10 cellular contexts compared by ENCODE assay signal in the genomic region with DNA sequence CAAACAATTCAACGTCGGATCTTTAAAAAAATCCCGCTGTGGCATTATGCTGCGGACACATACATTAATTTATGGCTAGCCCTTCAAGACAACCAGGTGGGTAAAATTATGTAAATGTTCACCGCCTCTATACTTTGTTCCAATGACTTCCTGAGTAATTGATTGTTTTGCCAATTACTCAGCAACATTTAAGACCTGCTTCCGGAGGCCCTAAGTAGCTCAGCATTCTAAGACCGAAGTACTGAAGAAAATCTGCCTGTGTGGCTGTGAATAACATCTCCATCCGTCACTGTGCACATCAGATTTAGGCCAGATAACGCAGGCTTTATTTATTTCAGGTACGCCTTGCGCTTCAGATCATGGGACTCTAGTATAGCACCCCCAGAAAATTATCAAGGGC. TPM values are rescaled to one million over a fixed set of nuclear protein-coding genes. Genes with fewer than 3 reads are reported as not detected.
A peak's percentile ranks its signal among the peaks of the same experiment; 100 is the strongest.
DNase-seq lines count a peak whose midpoint lies in the region; ATAC-seq and TF ChIP-seq lines count a peak whose summit lies in the region.
"Had no signal": no experiment of that assay in that cellular context is flagged by ENCODE, and none has a peak within 500 bp of the region (broad histone marks: within the 10 kb centered on the region; RNA-seq: fewer than 3 reads in every experiment).

No MANE protein-coding gene starts in this region.

- H3K9me3 ChIP-seq in SK-N-MC (ENCODE audit: low read depth, low read length) (no peaks in the 10 kb centered on the region), heart left ventricle (no peaks in the 10 kb centered on the region)
- H3K9me3 ChIP-seq: SJSA1 had no signal

- H3K27ac Mint-ChIP-seq in mesothelial cell of epicardium: peak overlapping the region; percentile 59

- H3K36me3 Mint-ChIP-seq in mesothelial cell of epicardium: peaks cover 24% of the 10 kb centered on the region

- intact Hi-C loops in heart left ventricle (cut with DNase I): loop anchor here in 6 of 10 donors (5.0 to 10.0 kb wide), 6 partner anchors 85 to 322 kb away; partner anchors contain the start of genes C16orf92 (in 5 of the 6), PAGR1 (in 1 of the 6) and PRRT2 (in 1 of the 6)

- H3K27me3 Mint-ChIP-seq in mesothelial cell of epicardium (ENCODE audit: low read depth): no peaks in the 10 kb centered on the region

- DNase-seq in SK-N-MC (ENCODE audit: low read depth, low spot score) (no peak), mesothelial cell of epicardium (ENCODE audit: low spot score in 2 of 2, unreplicated experiment in 2 of 2) (no peak), HUDEP-2 (lab: John Stamatoyannopoulos, UW; ENCODE audit: unreplicated experiment in 76 of 76) (no peak), NCI-H748 (lab: John Stamatoyannopoulos, UW; ENCODE audit: unreplicated experiment) (no peak), SIG-M5 (lab: John Stamatoyannopoulos, UW) (no peak), heart left ventricle (no peak)

- ATAC-seq in GM18505 (IDR thresholded peaks at IDR 0.05; ENCODE audit: unreplicated experiment) (peak; percentile 31), GM21723 (IDR thresholded peaks at IDR 0.05; ENCODE audit: unreplicated experiment) (peak; percentile 22), heart left ventricle (no peak)

- H3K9ac ChIP-seq in SK-N-MC (ENCODE audit: insufficient read length): no peak overlapping the region

- 80 to 87% (median 85%) methylated on average over 11 of the region's 11 CpGs for WGBS in heart left ventricle, 4 donors

- TF ChIP-seq CTCF in mesothelial cell of epicardium (IDR thresholded peaks at IDR 0.05; ENCODE audit: unreplicated experiment) (no peak), heart left ventricle (IDR thresholded peaks at IDR 0.05) (no peak)

- H3K27me3 ChIP-seq in heart left ventricle: no peaks in the 10 kb centered on the region
- H3K27me3 ChIP-seq: SJSA1 had no signal

- H3K27ac ChIP-seq in SK-N-MC (peak overlapping the region; percentile 11; the same call in 1 of the 2 replicates), heart left ventricle (peak overlapping the region in 1 of 12 donors; percentile 51)
- H3K27ac ChIP-seq: SJSA1 had no signal

- H3K4me1 ChIP-seq in heart left ventricle: peaks cover 0 to 7% (median 0%) of the 10 kb centered on the region in 12 donors

- peaks cover 7% of the 10 kb centered on the region for H3K9me3 Mint-ChIP-seq in mesothelial cell of epicardium

- peaks cover 22% of the 10 kb centered on the region for H3K4me1 Mint-ChIP-seq in mesothelial cell of epicardium

- no peak overlapping the region for H3K4me3 Mint-ChIP-seq in mesothelial cell of epicardium

- TF ChIP-seq POLR2A in GM18505 (IDR thresholded peaks at IDR 0.05; ENCODE audit: borderline replicate concordance, extremely low read depth, insufficient read depth, insufficient read length) (no peak), heart left ventricle (IDR thresholded peaks at IDR 0.05) (no peak)

- H3K4me3 ChIP-seq in SK-N-MC: peak overlapping the region; percentile 58
- no peak overlapping the region for H3K4me3 ChIP-seq in heart left ventricle
- H3K4me3 ChIP-seq: SJSA1 had no signal

- no peaks in the 10 kb centered on the region; the same call in 1 of the 2 replicates for H3K36me3 ChIP-seq in SK-N-MC (ENCODE audit: insufficient read depth, low read length)
- H3K36me3 ChIP-seq in heart left ventricle: no peaks in the 10 kb centered on the region
- H3K36me3 ChIP-seq: SJSA1 had no signal

RNA-seq across cellular contexts. Expression of gene QPRT, which starts 23.3 kb away (rescaled TPM):
- total RNA-seq in mesothelial cell of epicardium: 326 to 330 TPM (median 328 TPM) in 3 replicates
- 10 to 100 TPM; 14.0 to 36.5 (median 23.6) TPM for total RNA-seq in heart left ventricle
- polyA plus RNA-seq in heart left ventricle: 10 to 100 TPM in 1 of 2 donors, 1 to 10 TPM in 1; 3.6 to 19.6 TPM

RNA-seq across cellular contexts. Expression of gene SPN, which starts 39.3 kb away (rescaled TPM):
- total RNA-seq in mesothelial cell of epicardium (0.38 to 0.63 TPM (median 0.57 TPM) in 3 replicates), heart left ventricle (10 to 100 TPM in 1 of 9 donors, 1 to 10 TPM in 6, under 1 TPM in 2; 0.44 to 17.0 (median 1.3) TPM)
- polyA plus RNA-seq in heart left ventricle: 1 to 10 TPM in 1 of 2 donors, under 1 TPM in 1; 0.67 to 1.3 TPM
- total RNA-seq: bronchial epithelial cell, SJSA1 had no signal

RNA-seq across cellular contexts. Expression of gene C16orf54, which starts 43.5 kb away (rescaled TPM):
- total RNA-seq in mesothelial cell of epicardium: not detected in 3 replicates
- total RNA-seq in heart left ventricle: 1 to 10 TPM in 2 of 9 donors, under 1 TPM in 7; 0.17 to 4.2 (median 0.60) TPM
- polyA plus RNA-seq in heart left ventricle: under 1 TPM; 0.15 to 0.28 TPM
- total RNA-seq: bronchial epithelial cell, SJSA1 had no signal

Comparison
In these comparisons a context has a peak if more than half of its experiments do, and no peak if none do; other contexts are left out.
1. ATAC-seq: peak in GM18505 (single experiment) and GM21723 (single experiment); none in heart left ventricle (0 of 4).